In the genomic region with DNA sequence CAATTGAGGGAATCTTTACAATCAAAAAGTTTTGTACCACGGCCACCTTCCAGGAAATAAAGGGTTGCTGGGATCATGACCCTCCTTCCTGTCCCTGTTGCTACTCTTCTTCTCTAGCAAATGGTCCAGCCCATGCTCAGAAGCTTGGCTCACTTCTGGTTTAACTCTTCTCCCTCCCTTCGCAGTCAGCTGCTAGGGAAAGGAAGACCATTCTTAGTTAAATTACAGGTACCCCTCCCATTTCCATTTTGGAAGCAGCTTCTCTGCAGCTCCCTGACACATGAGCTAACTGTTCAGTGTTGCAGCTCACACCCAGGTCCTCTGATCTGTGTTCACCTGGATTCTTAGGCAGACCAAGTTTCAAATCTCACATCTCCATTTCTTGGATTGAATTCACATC, we compare ENCODE assay signal across 15 cellular contexts.
DNase-seq lines count a peak whose midpoint lies in the region; ATAC-seq and TF ChIP-seq lines count a peak whose summit lies in the region.
"Had no signal": no experiment of that assay in that cellular context is flagged by ENCODE, and none has a peak within 500 bp of the region (broad histone marks: within the 10 kb centered on the region; RNA-seq: fewer than 3 reads in every experiment).

No MANE protein-coding gene starts in this region.

- H3K36me3 Mint-ChIP-seq in activated CD4-positive, alpha-beta T cell treated with anti-CD3 and anti-CD28 coated beads, Interleukin-2, amount 10 ng/mL, durations not matched to agents 24 days and 14 days (ENCODE audit: low read depth): peaks cover 30% of the 10 kb centered on the region
- H3K36me3 Mint-ChIP-seq in activated naive CD8-positive, alpha-beta T cell treated with anti-CD3 and anti-CD28 coated beads, Interleukin-2, amount 50 U/mL, for 24 hours (ENCODE audit: low read depth): peaks cover 59% of the 10 kb centered on the region
- no peaks in the 10 kb centered on the region for H3K36me3 Mint-ChIP-seq in neural progenitor cell

- H3K79me2 ChIP-seq in neural progenitor cell (ENCODE audit: low read depth): no peaks in the 10 kb centered on the region

- peak; percentile 64 for DNase-seq in activated CD4-positive, alpha-beta T cell treated with anti-CD3 and anti-CD28 coated beads, Interleukin-2, amount 10 ng/mL, durations not matched to agents 24 days and 14 days
- DNase-seq in activated CD4-positive, alpha-beta T cell treated with anti-CD3 and anti-CD28 coated beads, Interleukin-2, amount 50 U/mL, for 48 hours: no peak
- no peak for DNase-seq in activated naive CD8-positive, alpha-beta T cell treated with anti-CD3 and anti-CD28 coated beads, Interleukin-2, amount 50 U/mL, for 24 hours
- DNase-seq in neural progenitor cell (ENCODE audit: low spot score) (peak; percentile 15), HPDE6-E6E7 (ENCODE audit: extremely low spot score) (no peak), NCI-H1105 (lab: John Stamatoyannopoulos, UW) (no peak), amygdala (lab: John Stamatoyannopoulos, UW) (no peak)
- DNase-seq: Caco-2; effector CD8-positive, alpha-beta T cell; NCI-H187; NCI-H524 treated with DMSO at 0.1 percent for 48 hours; Peyer's patch; testis had no signal

- peak overlapping the region; percentile 16 for H3K27ac ChIP-seq in KOPT-K1 (ENCODE audit: low read depth, low read length, poor library complexity, severe bottlenecking)
- no peak overlapping the region for H3K27ac ChIP-seq in neural progenitor cell
- H3K27ac ChIP-seq: testis had no signal

- no peak for TF ChIP-seq CTCF in neural progenitor cell (IDR thresholded peaks at IDR 0.05)

- H3K4me3 Mint-ChIP-seq in activated CD4-positive, alpha-beta T cell treated with anti-CD3 and anti-CD28 coated beads, Interleukin-2, amount 10 ng/mL, durations not matched to agents 24 days and 14 days: peak overlapping the region; percentile 49
- peak overlapping the region; percentile 91 for H3K4me3 Mint-ChIP-seq in activated naive CD8-positive, alpha-beta T cell treated with anti-CD3 and anti-CD28 coated beads, Interleukin-2, amount 50 U/mL, for 24 hours
- no peak overlapping the region for H3K4me3 Mint-ChIP-seq in neural progenitor cell
- H3K4me3 Mint-ChIP-seq: neural crest cell had no signal

- H3K4me1 Mint-ChIP-seq in activated CD4-positive, alpha-beta T cell treated with anti-CD3 and anti-CD28 coated beads, Interleukin-2, amount 10 ng/mL, durations not matched to agents 24 days and 14 days: peaks cover 57% of the 10 kb centered on the region
- H3K4me1 Mint-ChIP-seq in activated naive CD8-positive, alpha-beta T cell treated with anti-CD3 and anti-CD28 coated beads, Interleukin-2, amount 50 U/mL, for 24 hours: peaks cover 86% of the 10 kb centered on the region
- H3K4me1 Mint-ChIP-seq in neural progenitor cell: peaks cover 38% of the 10 kb centered on the region

- intact Hi-C loops in activated CD4-positive, alpha-beta T cell treated with anti-CD3 and anti-CD28 coated beads, Interleukin-2, amount 10 ng/mL, durations not matched to agents 24 days and 14 days (cut with micrococcal nuclease): no loop called here

- H3K4me3 ChIP-seq in neural progenitor cell: no peak overlapping the region
- H3K4me3 ChIP-seq: Peyer's patch, testis had no signal

- no peaks in the 10 kb centered on the region for H3K9me3 ChIP-seq in KOPT-K1 (ENCODE audit: insufficient read depth, low read length, poor library complexity, severe bottlenecking)
- H3K9me3 ChIP-seq in neural progenitor cell (ENCODE audit: low read depth): no peaks in the 10 kb centered on the region
- H3K9me3 ChIP-seq: Caco-2, Peyer's patch, testis had no signal

- peak overlapping the region; percentile 31 for H3K4me2 ChIP-seq in neural progenitor cell

- H2AFZ ChIP-seq in neural progenitor cell (replicated peaks): peak overlapping the region; percentile 68

- H3K4me1 ChIP-seq in neural progenitor cell: peaks cover 47% of the 10 kb centered on the region
- H3K4me1 ChIP-seq: Caco-2, testis had no signal

- H4K20me1 ChIP-seq in neural progenitor cell (ENCODE audit: low read depth): no peaks in the 10 kb centered on the region

- no peaks in the 10 kb centered on the region for H3K9me3 Mint-ChIP-seq in activated CD4-positive, alpha-beta T cell treated with anti-CD3 and anti-CD28 coated beads, Interleukin-2, amount 10 ng/mL, durations not matched to agents 24 days and 14 days
- no peaks in the 10 kb centered on the region for H3K9me3 Mint-ChIP-seq in activated naive CD8-positive, alpha-beta T cell treated with anti-CD3 and anti-CD28 coated beads, Interleukin-2, amount 50 U/mL, for 24 hours
- peaks cover 2% of the 10 kb centered on the region for H3K9me3 Mint-ChIP-seq in neural progenitor cell
- H3K9me3 Mint-ChIP-seq: neural crest cell had no signal

- no peaks in the 10 kb centered on the region for H3K27me3 Mint-ChIP-seq in activated CD4-positive, alpha-beta T cell treated with anti-CD3 and anti-CD28 coated beads, Interleukin-2, amount 10 ng/mL, durations not matched to agents 24 days and 14 days
- H3K27me3 Mint-ChIP-seq in activated naive CD8-positive, alpha-beta T cell treated with anti-CD3 and anti-CD28 coated beads, Interleukin-2, amount 50 U/mL, for 24 hours: no peaks in the 10 kb centered on the region
- no peaks in the 10 kb centered on the region for H3K27me3 Mint-ChIP-seq in neural progenitor cell (ENCODE audit: insufficient read depth, low read depth)

- H3K27me3 ChIP-seq in neural progenitor cell: no peaks in the 10 kb centered on the region
- H3K27me3 ChIP-seq: Peyer's patch, testis had no signal

- no peaks in the 10 kb centered on the region for H3K36me3 ChIP-seq in KOPT-K1 (ENCODE audit: insufficient read depth, low read length)
- no peaks in the 10 kb centered on the region for H3K36me3 ChIP-seq in neural progenitor cell
- H3K36me3 ChIP-seq: Peyer's patch had no signal

- no peak for ATAC-seq in activated naive CD8-positive, alpha-beta T cell treated with anti-CD3 and anti-CD28 coated beads, Interleukin-2, amount 50 U/mL, for 24 hours

- peaks cover 18% of the 10 kb centered on the region for H3F3A ChIP-seq in neural progenitor cell (ENCODE audit: low read depth)

- no peak overlapping the region for H3K9ac ChIP-seq in neural progenitor cell

- peak overlapping the region; percentile 54 for H3K27ac Mint-ChIP-seq in activated CD4-positive, alpha-beta T cell treated with anti-CD3 and anti-CD28 coated beads, Interleukin-2, amount 10 ng/mL, durations not matched to agents 24 days and 14 days
- peak overlapping the region; percentile 82 for H3K27ac Mint-ChIP-seq in activated naive CD8-positive, alpha-beta T cell treated with anti-CD3 and anti-CD28 coated beads, Interleukin-2, amount 50 U/mL, for 24 hours
- peak overlapping the region; percentile 1 for H3K27ac Mint-ChIP-seq in neural progenitor cell

Comparison
In these comparisons a context has a peak if more than half of its experiments do, and no peak if none do; other contexts are left out.
1. DNase-seq: peak in activated CD4-positive, alpha-beta T cell treated with anti-CD3 and anti-CD28 coated beads, Interleukin-2, amount 10 ng/mL, durations not matched to agents 24 days and 14 days (single experiment) and neural progenitor cell (single experiment); none in activated CD4-positive, alpha-beta T cell treated with anti-CD3 and anti-CD28 coated beads, Interleukin-2, amount 50 U/mL, for 48 hours (0 of 2), activated naive CD8-positive, alpha-beta T cell treated with anti-CD3 and anti-CD28 coated beads, Interleukin-2, amount 50 U/mL, for 24 hours (single experiment), HPDE6-E6E7 (single experiment), NCI-H1105 (single experiment) and amygdala (0 of 56).
2. H3K27ac Mint-ChIP-seq: peak in every context shown above with its lines; median percentile 82 in activated naive CD8-positive, alpha-beta T cell treated with anti-CD3 and anti-CD28 coated beads, Interleukin-2, amount 50 U/mL, for 24 hours; 54 in activated CD4-positive, alpha-beta T cell treated with anti-CD3 and anti-CD28 coated beads, Interleukin-2, amount 10 ng/mL, durations not matched to agents 24 days and 14 days; 1 in neural progenitor cell.